ENCODE assay signal across 12 cellular contexts in genomic region chr14:51534623-51535022, GRCh38.
DNase-seq lines count a peak whose midpoint lies in the region; ATAC-seq and TF ChIP-seq lines count a peak whose summit lies in the region.
"Had no signal": no experiment of that assay in that cellular context is flagged by ENCODE, and none has a peak within 500 bp of the region (broad histone marks: within the 10 kb centered on the region; RNA-seq: fewer than 3 reads in every experiment).

No MANE protein-coding gene starts in this region.

- H3K36me3 Mint-ChIP-seq in osteocyte (ENCODE audit: unreplicated experiment): no peaks in the 10 kb centered on the region

- intact Hi-C loops in upper lobe of right lung (cut with DNase I): no loop called here

- H3K4me1 Mint-ChIP-seq in osteocyte (ENCODE audit: unreplicated experiment): peaks cover 29% of the 10 kb centered on the region
- H3K4me1 Mint-ChIP-seq: stimulated activated naive CD8-positive, alpha-beta T cell treated with anti-CD3 and anti-CD28 coated beads, Interleukin-15, amount 100 ng/mL, for 72 hours had no signal

- ATAC-seq in upper lobe of right lung (no peak), HG03439 (IDR thresholded peaks at IDR 0.05; ENCODE audit: unreplicated experiment) (no peak), GM21390 (IDR thresholded peaks at IDR 0.05; ENCODE audit: unreplicated experiment) (no peak)
- ATAC-seq: GM23338; stimulated activated naive CD8-positive, alpha-beta T cell treated with anti-CD3 and anti-CD28 coated beads, Interleukin-15, amount 100 ng/mL, for 72 hours had no signal

- no peak overlapping the region for H3K4me3 Mint-ChIP-seq in osteocyte (ENCODE audit: unreplicated experiment)
- H3K4me3 Mint-ChIP-seq: GM23338; stimulated activated naive CD8-positive, alpha-beta T cell treated with anti-CD3 and anti-CD28 coated beads, Interleukin-15, amount 100 ng/mL, for 72 hours had no signal

- H3K27me3 ChIP-seq in upper lobe of right lung: no peaks in the 10 kb centered on the region

- no peaks in the 10 kb centered on the region for H3K4me1 ChIP-seq in upper lobe of right lung

- H3K4me3 ChIP-seq in upper lobe of right lung: no peak overlapping the region
- H3K4me3 ChIP-seq: GM23338 had no signal

- peak overlapping the region; percentile 57 for H3K27ac Mint-ChIP-seq in osteocyte (ENCODE audit: unreplicated experiment)
- H3K27ac Mint-ChIP-seq: GM23338 had no signal

- no peaks in the 10 kb centered on the region for H3K9me3 ChIP-seq in upper lobe of right lung

- H3K9me3 Mint-ChIP-seq in osteocyte (ENCODE audit: unreplicated experiment): no peaks in the 10 kb centered on the region

- H3K36me3 ChIP-seq in upper lobe of right lung: no peaks in the 10 kb centered on the region

- no peak overlapping the region for H3K27ac ChIP-seq in upper lobe of right lung

- TF ChIP-seq CTCF in osteocyte (IDR thresholded peaks at IDR 0.05) (no peak), upper lobe of right lung (IDR thresholded peaks at IDR 0.05) (no peak)

- no peaks in the 10 kb centered on the region for H3K27me3 Mint-ChIP-seq in osteocyte (ENCODE audit: unreplicated experiment)
- H3K27me3 Mint-ChIP-seq: stimulated activated naive CD8-positive, alpha-beta T cell treated with anti-CD3 and anti-CD28 coated beads, Interleukin-15, amount 100 ng/mL, for 72 hours had no signal

- DNase-seq in ELF-1 (ENCODE audit: low read depth, low spot score): peak; percentile 83
- peak; percentile 45 for DNase-seq in NCI-H2227 treated with DMSO at 0.1 percent for 48 hours (lab: John Stamatoyannopoulos, UW)
- peak; percentile 93 to 98 for DNase-seq in dermis microvascular lymphatic vessel endothelial cell (ENCODE audit: low read depth in 2 of 2)
- DNase-seq in osteocyte (ENCODE audit: extremely low spot score, unreplicated experiment): no peak
- no peak for DNase-seq in stimulated activated CD4-positive, alpha-beta T cell treated with anti-CD3 and anti-CD28 coated beads, Interleukin-2, amount 100 ng/mL, for 24 hours
- DNase-seq in upper lobe of right lung: no peak
- DNase-seq: NCI-H187 treated with DMSO at 0.1 percent for 48 hours; stimulated activated naive CD8-positive, alpha-beta T cell treated with anti-CD3 and anti-CD28 coated beads, Interleukin-15, amount 100 ng/mL, for 72 hours; T-helper 1 cell had no signal

Comparison
In these comparisons a context has a peak if more than half of its experiments do, and no peak if none do; other contexts are left out.
1. DNase-seq: peak in ELF-1 (single experiment), NCI-H2227 treated with DMSO at 0.1 percent for 48 hours (single experiment) and dermis microvascular lymphatic vessel endothelial cell (2 of 2); none in osteocyte (single experiment), stimulated activated CD4-positive, alpha-beta T cell treated with anti-CD3 and anti-CD28 coated beads, Interleukin-2, amount 100 ng/mL, for 24 hours (0 of 2) and upper lobe of right lung (single experiment).